In the genomic region with DNA sequence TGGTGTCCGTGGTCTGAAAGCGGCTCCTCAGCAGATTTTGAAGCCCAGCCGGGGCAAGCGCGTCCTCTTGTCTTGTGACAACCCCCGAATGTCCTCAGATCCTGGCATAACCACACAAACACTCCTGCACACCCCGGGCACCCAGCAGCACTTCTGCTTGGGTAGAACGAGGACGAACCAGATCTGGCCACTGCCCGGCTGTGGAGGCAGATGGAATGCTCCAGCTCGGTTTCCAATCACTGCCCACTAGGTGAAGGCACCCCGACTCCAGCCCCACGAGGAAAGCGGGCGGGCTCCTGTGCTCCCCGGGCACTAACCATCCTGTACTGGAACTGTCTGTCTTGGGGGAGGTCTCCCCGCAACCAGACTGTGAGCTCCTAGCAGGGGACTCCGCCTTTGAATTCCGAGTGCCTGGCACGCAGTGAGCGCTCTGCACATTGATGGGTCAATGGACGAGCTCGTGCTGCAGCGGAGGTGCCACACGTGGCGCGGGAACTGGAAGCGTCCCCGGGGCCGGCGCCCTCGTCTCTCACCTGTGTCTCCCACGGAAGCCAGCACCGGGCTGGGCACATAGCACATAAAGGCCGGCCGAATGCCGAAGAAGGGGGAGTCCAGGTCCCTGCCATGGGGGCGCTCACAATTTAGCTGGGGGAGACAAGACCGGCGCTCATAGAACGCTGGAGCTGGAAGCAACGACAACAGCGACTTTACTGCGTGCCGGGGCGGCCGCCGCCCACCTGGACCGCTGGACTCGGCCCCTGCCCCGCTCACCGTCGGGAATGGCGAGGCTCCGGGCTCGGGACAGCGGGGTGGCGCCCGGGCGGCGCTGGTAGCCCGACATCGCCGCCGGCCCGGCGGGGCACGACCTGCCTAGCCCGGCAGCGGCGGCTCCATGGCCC, we compare ENCODE assay signal across 8 cellular contexts. TPM values are rescaled to one million over a fixed set of nuclear protein-coding genes. Genes with fewer than 3 reads are reported as not detected.
DNase-seq lines count a peak whose midpoint lies in the region; ATAC-seq lines count a peak whose summit lies in the region.

No MANE protein-coding gene starts in this region.

- POLR2A ChIA-PET in activated CD4-positive, alpha-beta T cell treated with anti-CD3 and anti-CD28 coated beads for 36 hours (lab: Charles Lee), result interaction anchor here (0.6 to 0.7 kb wide), 4 partner anchors 12 to 460 kb away, joined by 3 read pairs; no protein-coding TSS in a partner anchor

- H3K4me1 Mint-ChIP-seq in IgD-negative memory B cell, result peaks cover 24 to 31% (median 30%) of the 10 kb centered on the region in 3 donors
- H3K4me1 Mint-ChIP-seq in activated CD4-positive, alpha-beta T cell treated with anti-CD3 and anti-CD28 coated beads for 36 hours, result peaks cover 58% of the 10 kb centered on the region
- H3K4me1 Mint-ChIP-seq in effector memory CD8-positive, alpha-beta T cell (ENCODE audit: low read depth in 2 of 2), result peaks cover 36 to 40% of the 10 kb centered on the region in 2 donors

- H3K4me1 ChIP-seq in mesodermal cell (ENCODE audit: control insufficient read depth, insufficient read depth, low read length, poor library complexity, severe bottlenecking), result peaks cover 13% of the 10 kb centered on the region

- peak; percentile 65 for DNase-seq in Daoy (ENCODE audit: low read depth)
- peak; percentile 66 for DNase-seq in activated CD4-positive, alpha-beta T cell treated with anti-CD3 and anti-CD28 coated beads for 36 hours
- peak; percentile 14 to 26 (median 22) for DNase-seq in effector memory CD8-positive, alpha-beta T cell
- DNase-seq in substantia nigra (lab: John Stamatoyannopoulos, UW), result peak in 14 of 49 donors; percentile 6 to 47 (median 22)
- DNase-seq in NCI-H2196 treated with DMSO at 0.1 percent for 48 hours (lab: John Stamatoyannopoulos, UW; ENCODE audit: unreplicated experiment), result no peak

- H3K4me3 Mint-ChIP-seq in IgD-negative memory B cell, result peak overlapping the region; percentile 89 to 95 (median 94)
- H3K4me3 Mint-ChIP-seq in activated CD4-positive, alpha-beta T cell treated with anti-CD3 and anti-CD28 coated beads for 36 hours, result peak overlapping the region; percentile 90
- H3K4me3 Mint-ChIP-seq in effector memory CD8-positive, alpha-beta T cell, result peak overlapping the region; percentile 90 to 92

- H3K36me3 Mint-ChIP-seq in IgD-negative memory B cell, result peaks cover 4% of the 10 kb centered on the region
- peaks cover 62% of the 10 kb centered on the region for H3K36me3 Mint-ChIP-seq in activated CD4-positive, alpha-beta T cell treated with anti-CD3 and anti-CD28 coated beads for 36 hours (ENCODE audit: low read depth)
- peaks cover 70% of the 10 kb centered on the region for H3K36me3 Mint-ChIP-seq in effector memory CD8-positive, alpha-beta T cell (ENCODE audit: insufficient read depth)

- H3K4me3 ChIP-seq in mesodermal cell (ENCODE audit: extremely low read depth, insufficient read depth, low read length, poor library complexity, severe bottlenecking), result peak overlapping the region; percentile 94

- peaks cover 63% of the 10 kb centered on the region for H3K36me3 ChIP-seq in mesodermal cell (ENCODE audit: control insufficient read depth, insufficient read depth, low read length)

- no peaks in the 10 kb centered on the region for H3K9me3 Mint-ChIP-seq in IgD-negative memory B cell
- no peaks in the 10 kb centered on the region for H3K9me3 Mint-ChIP-seq in activated CD4-positive, alpha-beta T cell treated with anti-CD3 and anti-CD28 coated beads for 36 hours (ENCODE audit: low read depth)
- H3K9me3 Mint-ChIP-seq in effector memory CD8-positive, alpha-beta T cell, result no peaks in the 10 kb centered on the region

- peak; percentile 29 for ATAC-seq in GM21423 (IDR thresholded peaks at IDR 0.05; ENCODE audit: unreplicated experiment)
- peak; percentile 53 for ATAC-seq in activated CD4-positive, alpha-beta T cell treated with anti-CD3 and anti-CD28 coated beads for 36 hours
- ATAC-seq in effector memory CD8-positive, alpha-beta T cell (replicated peaks), result peak; percentile 38

- H3K27ac ChIP-seq in mesodermal cell (ENCODE audit: low read depth, low read length, severe bottlenecking), result peak overlapping the region; percentile 20
- H3K27ac ChIP-seq in substantia nigra (ENCODE audit: low read depth, low read length, poor library complexity, severe bottlenecking), result peak overlapping the region; percentile 30

- H3K9me3 ChIP-seq in mesodermal cell (ENCODE audit: control insufficient read depth, low read length), result no peaks in the 10 kb centered on the region

- CTCF ChIA-PET in activated CD4-positive, alpha-beta T cell treated with anti-CD3 and anti-CD28 coated beads for 36 hours (lab: Charles Lee), result interaction anchor here (0.6 to 2.0 kb wide), 4 partner anchors 9 to 267 kb away, joined by 3 to 14 read pairs (median 3); no protein-coding TSS in a partner anchor

- 8 to 12% methylated on average over 57 to 60 of the region's 71 CpGs for WGBS in mesodermal cell (ENCODE audit: insufficient coverage in 2 of 2), 2 experiments

- H3K27ac Mint-ChIP-seq in IgD-negative memory B cell, result peak overlapping the region; percentile 71 to 89 (median 89)
- peak overlapping the region; percentile 94 for H3K27ac Mint-ChIP-seq in activated CD4-positive, alpha-beta T cell treated with anti-CD3 and anti-CD28 coated beads for 36 hours
- H3K27ac Mint-ChIP-seq in effector memory CD8-positive, alpha-beta T cell, result peak overlapping the region; percentile 89 to 97

- intact Hi-C loops in activated CD4-positive, alpha-beta T cell treated with anti-CD3 and anti-CD28 coated beads for 36 hours (cut with DNase I, micrococcal nuclease), result loop anchor here (1.0 to 2.0 kb wide), 10 partner anchors 10 to 449 kb away; partner anchors contain the start of genes SEC16A (in 2 of the 2), SNAPC4 (in 2 of the 2), DNLZ (in 1 of the 2) and INPP5E (in 1 of the 2)

- H3K27me3 Mint-ChIP-seq in IgD-negative memory B cell, result no peaks in the 10 kb centered on the region
- no peaks in the 10 kb centered on the region for H3K27me3 Mint-ChIP-seq in activated CD4-positive, alpha-beta T cell treated with anti-CD3 and anti-CD28 coated beads for 36 hours
- no peaks in the 10 kb centered on the region for H3K27me3 Mint-ChIP-seq in effector memory CD8-positive, alpha-beta T cell

RNA-seq across cellular contexts. Expression of gene ENTR1, which starts 0.6 kb away (rescaled TPM):
- 85.3 and 88.0 TPM in 2 replicates for total RNA-seq in Daoy (2014; rRNA removed; shearing (Covaris generic))
- polyA plus RNA-seq in IgD-negative memory B cell, result 7.4 TPM
- total RNA-seq in activated CD4-positive, alpha-beta T cell treated with anti-CD3 and anti-CD28 coated beads for 36 hours, result 10 to 100 TPM; 57.2 to 67.7 TPM
- 54.0 TPM for polyA plus RNA-seq in mesodermal cell (2013, experiment 1 of 2)
- polyA plus RNA-seq in mesodermal cell (2013, experiment 2 of 2), result 43.8 TPM

RNA-seq across cellular contexts. Expression of gene PMPCA, which starts 0.7 kb away (rescaled TPM):
- 85.3 and 129 TPM in 2 replicates for total RNA-seq in Daoy (2014; rRNA removed; shearing (Covaris generic))
- polyA plus RNA-seq in IgD-negative memory B cell, result 35.0 TPM
- total RNA-seq in activated CD4-positive, alpha-beta T cell treated with anti-CD3 and anti-CD28 coated beads for 36 hours, result 100 to 1,000 TPM in 1 of 2 experiments, 10 to 100 TPM in 1; 88.0 to 113 TPM
- polyA plus RNA-seq in mesodermal cell (2013, experiment 1 of 2), result 61.0 TPM
- polyA plus RNA-seq in mesodermal cell (2013, experiment 2 of 2), result 51.8 TPM

RNA-seq across cellular contexts. Expression of gene SNAPC4, which starts 9.8 kb away (rescaled TPM):
- total RNA-seq in Daoy (2014; rRNA removed; shearing (Covaris generic)), result 15.5 and 19.9 TPM in 2 replicates
- 3.8 TPM for polyA plus RNA-seq in IgD-negative memory B cell
- 10 to 100 TPM; 12.4 to 16.8 TPM for total RNA-seq in activated CD4-positive, alpha-beta T cell treated with anti-CD3 and anti-CD28 coated beads for 36 hours
- 11.4 TPM for polyA plus RNA-seq in mesodermal cell (2013, experiment 1 of 2)
- polyA plus RNA-seq in mesodermal cell (2013, experiment 2 of 2), result 10.1 TPM

RNA-seq across cellular contexts. Expression of gene INPP5E, which starts 29.8 kb away (rescaled TPM):
- total RNA-seq in Daoy (2014; rRNA removed; shearing (Covaris generic)), result 6.6 TPM in 2 replicates
- polyA plus RNA-seq in IgD-negative memory B cell, result 6.9 TPM
- total RNA-seq in activated CD4-positive, alpha-beta T cell treated with anti-CD3 and anti-CD28 coated beads for 36 hours, result 10 to 100 TPM; 13.5 to 14.1 TPM
- polyA plus RNA-seq in mesodermal cell (2013, experiment 1 of 2), result 16.7 TPM
- 12.6 TPM for polyA plus RNA-seq in mesodermal cell (2013, experiment 2 of 2)

RNA-seq across cellular contexts. Expression of gene CARD9, which starts 36.3 kb away (rescaled TPM):
- 0.36 and 1.1 TPM in 2 replicates for total RNA-seq in Daoy (2014; rRNA removed; shearing (Covaris generic))
- 0.26 TPM for polyA plus RNA-seq in IgD-negative memory B cell
- 1 to 10 TPM in 1 of 2 experiments, under 1 TPM in 1; 0.98 to 1.1 TPM for total RNA-seq in activated CD4-positive, alpha-beta T cell treated with anti-CD3 and anti-CD28 coated beads for 36 hours
- 0.37 TPM for polyA plus RNA-seq in mesodermal cell (2013, experiment 1 of 2)
- polyA plus RNA-seq in mesodermal cell (2013, experiment 2 of 2), result 0.40 TPM
